8 cellular contexts compared by ENCODE assay signal in the genomic region with DNA sequence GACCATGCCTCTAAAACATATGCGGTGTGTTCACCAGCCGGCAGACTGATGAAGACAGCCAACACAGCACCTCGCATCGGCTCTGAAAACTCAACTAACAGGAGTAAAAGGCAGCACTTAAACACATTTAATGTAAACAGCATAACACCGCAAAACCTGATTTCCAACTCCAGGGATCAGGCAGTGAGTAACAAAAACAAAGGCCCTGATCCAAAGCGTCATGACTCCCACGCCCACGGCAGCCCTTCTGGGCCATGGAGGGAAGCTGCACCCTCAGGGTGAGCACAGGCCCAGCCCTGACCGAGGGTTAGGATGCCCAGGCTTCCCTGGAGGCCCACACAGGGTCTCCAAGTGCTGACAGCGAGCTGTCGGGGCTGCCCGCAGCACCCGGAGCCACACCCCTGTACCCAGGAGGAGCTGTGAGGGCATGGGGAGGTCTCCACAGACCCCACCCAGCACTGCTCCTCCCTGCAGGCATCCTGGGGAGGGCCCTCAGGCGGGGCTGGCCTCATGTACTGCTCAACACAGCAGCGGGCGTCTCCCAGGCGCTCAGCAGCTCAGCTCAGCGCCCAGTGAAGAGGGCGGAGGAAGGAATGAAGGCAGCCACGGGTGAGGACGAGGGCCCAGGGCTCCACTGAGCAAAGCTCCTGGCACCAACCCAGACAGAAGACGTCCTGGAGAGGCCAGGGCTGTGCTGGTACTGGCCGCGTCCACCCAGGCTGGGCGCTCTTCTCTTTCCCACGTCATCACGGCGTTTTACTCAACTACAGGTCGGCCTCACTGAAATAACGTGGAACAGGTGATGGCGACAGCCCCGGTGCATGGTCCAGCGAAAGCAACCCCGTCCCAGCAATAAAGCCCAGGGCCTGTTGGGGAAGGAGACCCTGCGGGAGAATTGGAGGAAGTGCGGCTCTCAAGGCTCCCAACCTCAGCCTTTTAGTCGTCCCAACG. TPM values are rescaled to one million over a fixed set of nuclear protein-coding genes. Genes with fewer than 3 reads are reported as not detected.
DNase-seq lines count a peak whose midpoint lies in the region; ATAC-seq and TF ChIP-seq lines count a peak whose summit lies in the region.

No MANE protein-coding gene starts in this region.

- ATAC-seq in sciatic nerve, result peak; percentile 92
- no peak for ATAC-seq in HG02571 (IDR thresholded peaks at IDR 0.05; ENCODE audit: unreplicated experiment)
- no peak for ATAC-seq in stimulated activated naive B cell treated with anti-CD40 and anti-IgM and Interleukin-4, amounts not matched to agents 10 μg/mL and 1 μg/mL and 100 μg/mL, for 72 hours (replicated peaks)
- no peak for ATAC-seq in HG03520 (IDR thresholded peaks at IDR 0.05; ENCODE audit: unreplicated experiment)

- H3K36me3 Mint-ChIP-seq in glutamatergic neuron (ENCODE audit: unreplicated experiment), result peaks cover 9% of the 10 kb centered on the region
- peaks cover 9 to 16% of the 10 kb centered on the region in 2 donors for H3K36me3 Mint-ChIP-seq in stimulated activated naive B cell treated with anti-CD40 and anti-IgM and Interleukin-4, amounts not matched to agents 10 μg/mL and 1 μg/mL and 100 μg/mL, for 72 hours

- no peak for TF ChIP-seq CTCF in glutamatergic neuron (IDR thresholded peaks at IDR 0.05; ENCODE audit: partially characterized antibody, unreplicated experiment)

- intact Hi-C loops in sciatic nerve (cut with DNase I), result no loop called here

- H3K4me1 Mint-ChIP-seq in glutamatergic neuron (ENCODE audit: low read depth, unreplicated experiment), result peaks cover 28% of the 10 kb centered on the region
- peaks cover 9 to 38% of the 10 kb centered on the region in 2 donors for H3K4me1 Mint-ChIP-seq in stimulated activated naive B cell treated with anti-CD40 and anti-IgM and Interleukin-4, amounts not matched to agents 10 μg/mL and 1 μg/mL and 100 μg/mL, for 72 hours

- peaks cover 14% of the 10 kb centered on the region for H3K27me3 Mint-ChIP-seq in glutamatergic neuron (ENCODE audit: unreplicated experiment)
- H3K27me3 Mint-ChIP-seq in stimulated activated naive B cell treated with anti-CD40 and anti-IgM and Interleukin-4, amounts not matched to agents 10 μg/mL and 1 μg/mL and 100 μg/mL, for 72 hours, result no peaks in the 10 kb centered on the region

- H3K4me3 Mint-ChIP-seq in glutamatergic neuron (ENCODE audit: unreplicated experiment), result no peak overlapping the region
- H3K4me3 Mint-ChIP-seq in stimulated activated naive B cell treated with anti-CD40 and anti-IgM and Interleukin-4, amounts not matched to agents 10 μg/mL and 1 μg/mL and 100 μg/mL, for 72 hours, result no peak overlapping the region

- peaks cover 16% of the 10 kb centered on the region for H3K9me3 Mint-ChIP-seq in glutamatergic neuron (ENCODE audit: unreplicated experiment)
- H3K9me3 Mint-ChIP-seq in stimulated activated naive B cell treated with anti-CD40 and anti-IgM and Interleukin-4, amounts not matched to agents 10 μg/mL and 1 μg/mL and 100 μg/mL, for 72 hours, result no peaks in the 10 kb centered on the region

- peak; percentile 51 for DNase-seq in GM04504 (ENCODE audit: low read depth)
- peak; percentile 27 for DNase-seq in activated CD4-positive, CD25-positive, alpha-beta regulatory T cell treated with anti-CD3 and anti-CD28 coated beads, Interleukin-2, amount 50 U/mL, for 72 hours
- DNase-seq in glutamatergic neuron, result no peak
- peak; percentile 73 for DNase-seq in sciatic nerve (ENCODE audit: low spot score)
- DNase-seq in hypothalamus (lab: John Stamatoyannopoulos, UW), result no peak
- no peak for DNase-seq in stimulated activated naive B cell treated with anti-CD40 and anti-IgM and Interleukin-4, amounts not matched to agents 10 μg/mL and 1 μg/mL and 100 μg/mL, for 72 hours

- peak overlapping the region; percentile 42 for H3K27ac Mint-ChIP-seq in glutamatergic neuron (ENCODE audit: unreplicated experiment)
- H3K27ac Mint-ChIP-seq in stimulated activated naive B cell treated with anti-CD40 and anti-IgM and Interleukin-4, amounts not matched to agents 10 μg/mL and 1 μg/mL and 100 μg/mL, for 72 hours, result no peak overlapping the region

RNA-seq across cellular contexts. Expression of a gene that starts 53.6 kb away (rescaled TPM):
- total RNA-seq in glutamatergic neuron (ENCODE audit: unreplicated experiment), result 15.2 TPM
- total RNA-seq in sciatic nerve, result 47.6 TPM

Comparison
In these comparisons a context has a peak if more than half of its experiments do, and no peak if none do; other contexts are left out.
1. DNase-seq: peak in GM04504 (single experiment), activated CD4-positive, CD25-positive, alpha-beta regulatory T cell treated with anti-CD3 and anti-CD28 coated beads, Interleukin-2, amount 50 U/mL, for 72 hours (single experiment) and sciatic nerve (single experiment); none in glutamatergic neuron (single experiment), hypothalamus (0 of 51) and stimulated activated naive B cell treated with anti-CD40 and anti-IgM and Interleukin-4, amounts not matched to agents 10 μg/mL and 1 μg/mL and 100 μg/mL, for 72 hours (single experiment).